In genomic region chr13:45120967-45121366, GRCh38 we compare ENCODE assay signal across 8 cellular contexts. TPM values are rescaled to one million over a fixed set of nuclear protein-coding genes. Genes with fewer than 3 reads are reported as not detected.
DNase-seq lines count a peak whose midpoint lies in the region; ATAC-seq, FAIRE-seq and TF ChIP-seq lines count a peak whose summit lies in the region.

No MANE protein-coding gene starts in this region.

- intact Hi-C loops in pancreas (cut with DNase I): no loop called here

- peaks cover 56% of the 10 kb centered on the region for H3K79me2 ChIP-seq in DND-41 (ENCODE audit: insufficient read depth, low read length)

- FAIRE-seq in pancreas (lab: Jason Lieb, UNC) (no peak), RCC 7860 (lab: Jason Lieb, UNC) (no peak)

- TF ChIP-seq CTCF in DND-41 (IDR thresholded peaks at IDR 0.05; ENCODE audit: borderline replicate concordance, extremely low read depth, low read length, poor library complexity, severe bottlenecking) (no peak), LNCaP clone FGC (IDR thresholded peaks at IDR 0.05; ENCODE audit: control insufficient read depth, extremely low read depth, insufficient read depth) (no peak), epithelial cell of proximal tubule (conservative IDR thresholded peaks at IDR 0.05; ENCODE audit: low read depth, low read length) (no peak), pancreas (IDR thresholded peaks at IDR 0.05) (no peak)

- H3K4me3 ChIP-seq in DND-41 (ENCODE audit: low read depth in 1 of 2, low read length in 2 of 2) (peak overlapping the region; percentile 70 to 77), LNCaP clone FGC (ENCODE audit: low read depth, low read length) (peak overlapping the region; percentile 99), epithelial cell of proximal tubule (ENCODE audit: low read depth, low read length) (peak overlapping the region; percentile 68), pancreas (peak overlapping the region; percentile 47 to 79 (median 74))

- H3K9me3 ChIP-seq in DND-41 (ENCODE audit: insufficient read depth, low read length, severe bottlenecking) (no peaks in the 10 kb centered on the region), pancreas (no peaks in the 10 kb centered on the region)

- ATAC-seq in DND-41 (ENCODE audit: insufficient read depth, low read depth): no peak
- peak; percentile 2 to 8 (median 3) for ATAC-seq in pancreas
- no peak for ATAC-seq in GM21619 (IDR thresholded peaks at IDR 0.05; ENCODE audit: unreplicated experiment)
- ATAC-seq in HG02588 (IDR thresholded peaks at IDR 0.05; ENCODE audit: unreplicated experiment): no peak

- 0% methylated on average over 7 of the region's 7 CpGs for WGBS in pancreas, 2 donors

- H3K4me1 ChIP-seq in DND-41 (ENCODE audit: insufficient read depth, low read length) (peaks cover 34% of the 10 kb centered on the region), pancreas (peaks cover 8 to 11% (median 10%) of the 10 kb centered on the region in 3 donors)

- peak overlapping the region; percentile 92 for H2AFZ ChIP-seq in DND-41 (ENCODE audit: low read depth, low read length)

- H3K36me3 ChIP-seq in DND-41 (ENCODE audit: insufficient read depth, low read length) (no peaks in the 10 kb centered on the region; the same call in 1 of the 2 replicates), pancreas (no peaks in the 10 kb centered on the region)

- H4K20me1 ChIP-seq in DND-41 (ENCODE audit: insufficient read depth, low read length): peaks cover 9% of the 10 kb centered on the region; the same call in 1 of the 2 replicates

- peak overlapping the region; percentile 68 for H3K9ac ChIP-seq in DND-41 (ENCODE audit: low read depth, low read length)

- no peaks in the 10 kb centered on the region for H3K27me3 ChIP-seq in DND-41 (ENCODE audit: insufficient read depth, low read length, poor library complexity)
- H3K27me3 ChIP-seq in pancreas: no peaks in the 10 kb centered on the region

- H3K4me2 ChIP-seq in DND-41 (ENCODE audit: insufficient read depth, low read length): peak overlapping the region; percentile 93

- H3K27ac ChIP-seq in DND-41 (ENCODE audit: low read length) (peak overlapping the region; percentile 72), pancreas (peak overlapping the region; percentile 17 to 66 (median 61))

- DNase-seq in DND-41: no peak
- no peak for DNase-seq in LNCaP clone FGC (ENCODE audit: low read depth)
- no peak for DNase-seq in epithelial cell of proximal tubule (ENCODE audit: low read depth)
- DNase-seq in pancreas: no peak
- no peak for DNase-seq in RCC 7860 (ENCODE audit: low spot score)
- DNase-seq in Ammon's horn (ENCODE audit: low spot score): no peak

RNA-seq across cellular contexts. Expression of gene GTF2F2, which starts 0.7 kb away (rescaled TPM):
- total RNA-seq in epithelial cell of proximal tubule: 35.2 and 47.9 TPM in 2 replicates
- total RNA-seq in pancreas: 1 to 10 TPM; 6.0 to 8.6 (median 7.7) TPM
- 1 to 10 TPM; 7.1 to 8.2 TPM for polyA plus RNA-seq in pancreas

Comparison
In these comparisons a context has a peak if more than half of its experiments do, and no peak if none do; other contexts are left out.
1. ATAC-seq: peak in pancreas (4 of 4); none in DND-41 (single experiment), GM21619 (single experiment) and HG02588 (single experiment).
2. Peak in every context shown above with its lines, with median percentiles within 50 percentile points of each other: H3K4me3 ChIP-seq.